ENCODE assay signal across 9 cellular contexts in the genomic region with DNA sequence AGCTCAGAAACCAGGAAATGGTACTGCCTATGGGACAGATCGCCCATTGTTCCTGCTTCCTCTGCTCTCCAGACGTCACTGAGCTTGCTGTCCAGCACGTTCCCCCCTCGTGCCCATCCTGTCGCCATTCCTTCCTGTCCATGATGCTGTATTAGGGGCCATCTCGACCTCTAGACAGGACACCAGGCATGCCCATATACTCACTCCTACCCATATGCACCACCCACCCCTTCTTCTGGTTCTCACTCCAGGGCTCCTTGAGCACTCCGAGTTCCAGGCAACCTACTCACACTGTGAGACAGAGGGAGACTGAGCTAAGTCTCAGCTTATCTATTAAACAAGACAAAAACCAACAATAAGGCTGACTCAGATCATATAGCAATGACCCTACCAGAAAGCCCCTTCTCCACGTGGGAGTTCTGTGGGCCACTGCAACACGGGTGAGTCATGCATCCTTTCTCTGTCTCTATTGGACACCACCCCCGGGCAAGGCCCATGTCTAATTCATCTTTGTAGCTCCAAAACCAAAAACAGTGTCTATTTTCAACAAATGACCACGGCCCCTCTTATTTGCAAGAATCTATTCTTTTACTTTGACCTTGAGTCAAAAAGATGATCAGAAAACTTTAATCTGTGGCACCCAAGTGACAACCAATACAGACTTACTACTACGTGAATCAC.
DNase-seq lines count a peak whose midpoint lies in the region; ATAC-seq, FAIRE-seq and TF ChIP-seq lines count a peak whose summit lies in the region.
"Had no signal": no experiment of that assay in that cellular context is flagged by ENCODE, and none has a peak within 500 bp of the region (broad histone marks: within the 10 kb centered on the region; RNA-seq: fewer than 3 reads in every experiment).

No MANE protein-coding gene starts in this region.

- no peaks in the 10 kb centered on the region for H4K20me1 ChIP-seq in SK-N-SH (ENCODE audit: insufficient read depth)
- H4K20me1 ChIP-seq in astrocyte (ENCODE audit: insufficient read depth, low read length) = no peaks in the 10 kb centered on the region

- H3K4me3 ChIP-seq in SK-N-SH (ENCODE audit: low read depth in 2 of 2, low read length in 1 of 2) (no peak overlapping the region), astrocyte (ENCODE audit: insufficient read depth, low read depth, low read length) (peak overlapping the region; percentile 32), kidney epithelial cell (ENCODE audit: low read depth, low read length) (no peak overlapping the region), suprapubic skin (no peak overlapping the region), Peyer's patch (no peak overlapping the region)

- H3K36me3 ChIP-seq in SK-N-SH (replicated peaks in 1 of 2; ENCODE audit: control insufficient read depth in 1 of 2, insufficient read depth in 2 of 2, low read length in 1 of 2) (no peaks in the 10 kb centered on the region), astrocyte (ENCODE audit: insufficient read depth, low read length) (no peaks in the 10 kb centered on the region), kidney epithelial cell (ENCODE audit: control insufficient read depth, insufficient read depth, low read length) (no peaks in the 10 kb centered on the region), suprapubic skin (no peaks in the 10 kb centered on the region), Peyer's patch (peaks cover 0 to 26% (median 0%) of the 10 kb centered on the region in 3 donors)

- H3K27me3 ChIP-seq in SK-N-SH (ENCODE audit: insufficient read depth) (peaks cover 23% of the 10 kb centered on the region), astrocyte (ENCODE audit: insufficient read depth, low read length) (no peaks in the 10 kb centered on the region), kidney epithelial cell (ENCODE audit: control insufficient read depth, insufficient read depth, low read length) (no peaks in the 10 kb centered on the region), suprapubic skin (no peaks in the 10 kb centered on the region), Peyer's patch (no peaks in the 10 kb centered on the region)

- H3K27ac ChIP-seq in SK-N-SH (ENCODE audit: low read depth in 2 of 2, low read length in 1 of 2) (peak overlapping the region in 1 of 2 experiments; percentile 45; a peak in 2 of 4 replicates), astrocyte (ENCODE audit: low read depth, low read length) (peak overlapping the region; percentile 90), suprapubic skin (peak overlapping the region; percentile 60), Peyer's patch (peak overlapping the region in 1 of 4 donors; percentile 6)

- H2AFZ ChIP-seq in SK-N-SH (ENCODE audit: low read depth) = no peak overlapping the region
- peak overlapping the region; percentile 6 for H2AFZ ChIP-seq in astrocyte (ENCODE audit: low read depth, low read length)

- H3K9me3 ChIP-seq in SK-N-SH = no peaks in the 10 kb centered on the region
- no peaks in the 10 kb centered on the region for H3K9me3 ChIP-seq in astrocyte (ENCODE audit: insufficient read depth, low read depth, low read length)
- H3K9me3 ChIP-seq in suprapubic skin = no peaks in the 10 kb centered on the region
- no peaks in the 10 kb centered on the region for H3K9me3 ChIP-seq in Peyer's patch

- FAIRE-seq in astrocyte (lab: Jason Lieb, UNC) = peak; percentile 69
- FAIRE-seq: A204.1 had no signal

- CTCF ChIA-PET in SK-N-SH (lab: Yijun Ruan, JAX) = no interaction called here

- no peak for ATAC-seq in SK-N-SH treated with all-trans-retinoic acid at 6 μM for 48 hours
- ATAC-seq in HG03175 (IDR thresholded peaks at IDR 0.05; ENCODE audit: unreplicated experiment) = peak; percentile 68
- ATAC-seq in HG03135 (IDR thresholded peaks at IDR 0.05; ENCODE audit: unreplicated experiment) = no peak

- no peaks in the 10 kb centered on the region for H3K9me3 Mint-ChIP-seq in astrocyte (ENCODE audit: unreplicated experiment)

- TF ChIP-seq POLR2A in suprapubic skin (IDR thresholded peaks at IDR 0.05) (no peak), Peyer's patch (IDR thresholded peaks at IDR 0.05) (no peak)

- no peak for DNase-seq in SK-N-SH
- peak; percentile 97 for DNase-seq in astrocyte (ENCODE audit: low read depth)
- DNase-seq in kidney epithelial cell (ENCODE audit: low read depth) = peak; percentile 84
- DNase-seq in suprapubic skin (ENCODE audit: low spot score in 2 of 2) = no peak
- DNase-seq in Peyer's patch = no peak

- H3F3A ChIP-seq in SK-N-SH (replicated peaks; ENCODE audit: insufficient read depth) = peaks cover 13% of the 10 kb centered on the region

- POLR2A ChIA-PET in SK-N-SH (lab: Yijun Ruan, JAX) = no interaction called here

- H3K27ac Mint-ChIP-seq in astrocyte (ENCODE audit: unreplicated experiment) = peak overlapping the region; percentile 77

- H3K4me3 Mint-ChIP-seq in astrocyte (ENCODE audit: unreplicated experiment) = no peak overlapping the region

- no peak for TF ChIP-seq EP300 in SK-N-SH (IDR thresholded peaks at IDR 0.05; ENCODE audit: borderline replicate concordance in 1 of 2, low read depth in 1 of 2, low read length in 1 of 2)
- TF ChIP-seq EP300 in suprapubic skin (IDR thresholded peaks at IDR 0.05) = no peak

- H3K79me2 ChIP-seq in SK-N-SH (ENCODE audit: insufficient read depth) (no peaks in the 10 kb centered on the region), astrocyte (ENCODE audit: insufficient read depth, low read length) (no peaks in the 10 kb centered on the region)

- peaks cover 5% of the 10 kb centered on the region for H3K27me3 Mint-ChIP-seq in astrocyte (ENCODE audit: low read depth, unreplicated experiment)

- H3K4me2 ChIP-seq in SK-N-SH = peak overlapping the region; percentile 53
- peak overlapping the region; percentile 60 for H3K4me2 ChIP-seq in astrocyte (ENCODE audit: low read length)

- no peak for TF ChIP-seq RAD21 in SK-N-SH (IDR thresholded peaks at IDR 0.05; ENCODE audit: low read length)

- no peaks in the 10 kb centered on the region for H3K36me3 Mint-ChIP-seq in astrocyte (ENCODE audit: low read depth, unreplicated experiment)

- peaks cover 5 to 11% of the 10 kb centered on the region in 2 experiments; a peak in 2 of 4 replicates for H3K4me1 ChIP-seq in SK-N-SH (ENCODE audit: control insufficient read depth in 1 of 2, insufficient read depth in 2 of 2, low read depth in 1 of 2, low read length in 1 of 2)
- H3K4me1 ChIP-seq in astrocyte (ENCODE audit: insufficient read depth, low read length) = peaks cover 51% of the 10 kb centered on the region
- peaks cover 10% of the 10 kb centered on the region for H3K4me1 ChIP-seq in suprapubic skin
- H3K4me1 ChIP-seq in Peyer's patch = peaks cover 0 to 4% (median 0%) of the 10 kb centered on the region in 4 donors

- WGBS in SK-N-SH (ENCODE audit: low lambda C conversion rate) = 45% methylated on average over 11 of the region's 12 CpGs
- 63% methylated on average over 12 of the region's 12 CpGs for whole genome bisulfite sequencing in suprapubic skin

- no peak overlapping the region for H3K9ac ChIP-seq in SK-N-SH
- H3K9ac ChIP-seq in astrocyte (ENCODE audit: low read length) = peak overlapping the region; percentile 76

- H3K9me2 ChIP-seq in SK-N-SH = no peaks in the 10 kb centered on the region

- peaks cover 21% of the 10 kb centered on the region for H3K4me1 Mint-ChIP-seq in astrocyte (ENCODE audit: low read depth, unreplicated experiment)

- TF ChIP-seq CTCF in SK-N-SH (IDR thresholded peaks at IDR 0.05) (no peak), astrocyte (IDR thresholded peaks at IDR 0.05; ENCODE audit: insufficient read depth, low read depth, low read length) (no peak), kidney epithelial cell (IDR thresholded peaks at IDR 0.05; ENCODE audit: insufficient read depth, low read length, poor library complexity, severe bottlenecking) (no peak), suprapubic skin (IDR thresholded peaks at IDR 0.05) (no peak), Peyer's patch (IDR thresholded peaks at IDR 0.05) (no peak)

TF ChIP-seq in SK-N-SH, 30 proteins besides CTCF, POLR2A, EP300 and RAD21 (continues in another document):
- TF ChIP-seq MAX (IDR thresholded peaks at IDR 0.05; ENCODE audit: low read depth) = 0 out of 2 replicates have a peak, but pooled peaks have one; percentile 13

TF ChIP-seq in SK-N-SH treated with all-trans-retinoic acid at 6 μM for 48 hours, 23 proteins besides CTCF, POLR2A, EP300 and RAD21:
- TF ChIP-seq BACH2 (CRISPR knock-in tag; IDR thresholded peaks at IDR 0.05; ENCODE audit: borderline replicate concordance) = no peak
- TF ChIP-seq RARB (CRISPR knock-in tag; IDR thresholded peaks at IDR 0.05) = no peak
- no peak for TF ChIP-seq OSR1 (CRISPR knock-in tag; IDR thresholded peaks at IDR 0.05)
- TF ChIP-seq ISL1 (CRISPR knock-in tag; IDR thresholded peaks at IDR 0.05) = no peak
- no peak for TF ChIP-seq CREB5 (CRISPR knock-in tag; IDR thresholded peaks at IDR 0.05; ENCODE audit: low read depth)
TF ChIP-seq in SK-N-SH treated with all-trans-retinoic acid at 6 μM for 48 hours: peak in this region for 0.

Comparison
In these comparisons a context has a peak if more than half of its experiments do, and no peak if none do; other contexts are left out.
1. DNase-seq: peak in astrocyte (single experiment) and kidney epithelial cell (single experiment); none in SK-N-SH (single experiment), suprapubic skin (0 of 2) and Peyer's patch (0 of 3).